Comparison of ENCODE assay signal across 10 cellular contexts in the genomic region with DNA sequence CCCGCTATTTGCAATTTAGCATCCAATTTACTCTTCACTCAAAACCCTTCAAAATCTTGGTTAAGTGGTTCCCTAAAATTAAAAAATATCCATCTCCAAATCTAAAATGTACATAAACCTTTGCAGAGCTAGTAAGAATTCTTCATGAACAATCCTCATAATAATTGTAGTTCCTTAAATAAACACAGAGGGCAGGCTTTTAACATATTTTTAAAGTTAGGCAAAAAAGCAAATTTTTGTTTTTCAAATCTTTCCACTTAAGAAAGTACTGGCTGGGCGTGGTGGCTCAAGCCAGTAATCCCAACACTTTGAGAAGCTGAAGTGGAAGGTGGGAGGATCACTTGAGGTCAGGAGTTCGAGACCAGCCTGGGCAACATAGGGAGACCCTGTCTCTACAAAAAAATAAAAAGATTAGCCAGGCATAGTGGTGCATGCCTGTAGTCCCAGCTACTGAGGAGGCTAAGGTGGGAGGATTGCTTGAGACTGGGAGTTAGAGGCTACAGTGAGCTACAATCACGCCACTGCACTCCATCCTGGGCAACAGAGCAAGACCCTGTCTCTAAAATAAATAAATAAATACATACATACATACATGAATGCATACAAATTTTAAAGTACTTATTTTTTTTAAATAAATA. TPM values are rescaled to one million over a fixed set of nuclear protein-coding genes. Genes with fewer than 3 reads are reported as not detected.
A peak's percentile ranks its signal among the peaks of the same experiment; 100 is the strongest.
DNase-seq lines count a peak whose midpoint lies in the region; ATAC-seq and TF ChIP-seq lines count a peak whose summit lies in the region.
"Had no signal": no experiment of that assay in that cellular context is flagged by ENCODE, and none has a peak within 500 bp of the region (broad histone marks: within the 10 kb centered on the region; RNA-seq: fewer than 3 reads in every experiment).

No MANE protein-coding gene starts in this region.

- POLR2A ChIA-PET in SK-N-SH (lab: Yijun Ruan, JAX) = no interaction called here

- no peak for DNase-seq in activated naive CD8-positive, alpha-beta T cell treated with anti-CD3 and anti-CD28 coated beads for 36 hours
- no peak for DNase-seq in SK-N-SH
- peak; percentile 28 for DNase-seq in globus pallidus (ENCODE audit: low spot score)
- DNase-seq in type B pancreatic cell (ENCODE audit: extremely low spot score, unreplicated experiment) = no peak
- no peak for DNase-seq in NCI-H187 (lab: John Stamatoyannopoulos, UW)
- no peak for DNase-seq in HuH-7.5 (ENCODE audit: low spot score)
- DNase-seq: amygdala, small intestine had no signal

- CTCF ChIA-PET in SK-N-SH (lab: Yijun Ruan, JAX) = interaction anchor here (0.5 to 9.8 kb wide), 30 partner anchors 9 to 733 kb away, joined by 3 to 146 read pairs (median 4); a partner anchor contains a TSS

- no peak overlapping the region for H3K4me3 Mint-ChIP-seq in activated naive CD8-positive, alpha-beta T cell
- H3K4me3 Mint-ChIP-seq in activated naive CD8-positive, alpha-beta T cell treated with anti-CD3 and anti-CD28 coated beads for 36 hours = no peak overlapping the region
- no peak overlapping the region for H3K4me3 Mint-ChIP-seq in type B pancreatic cell

- H3K27me3 Mint-ChIP-seq in activated naive CD8-positive, alpha-beta T cell = no peaks in the 10 kb centered on the region
- H3K27me3 Mint-ChIP-seq in activated naive CD8-positive, alpha-beta T cell treated with anti-CD3 and anti-CD28 coated beads for 36 hours = no peaks in the 10 kb centered on the region
- no peaks in the 10 kb centered on the region for H3K27me3 Mint-ChIP-seq in type B pancreatic cell

- 88% methylated on average over 4 of the region's 4 CpGs for WGBS in SK-N-SH (ENCODE audit: low lambda C conversion rate)

- no peaks in the 10 kb centered on the region for H3K9me3 Mint-ChIP-seq in activated naive CD8-positive, alpha-beta T cell (ENCODE audit: low read depth)
- no peaks in the 10 kb centered on the region for H3K9me3 Mint-ChIP-seq in activated naive CD8-positive, alpha-beta T cell treated with anti-CD3 and anti-CD28 coated beads for 36 hours
- no peaks in the 10 kb centered on the region for H3K9me3 Mint-ChIP-seq in type B pancreatic cell

- H4K20me1 ChIP-seq in SK-N-SH (ENCODE audit: insufficient read depth) = no peaks in the 10 kb centered on the region; the same call in 1 of the 2 replicates

- peaks cover 7% of the 10 kb centered on the region; the same call in 1 of the 2 replicates for H3K79me2 ChIP-seq in SK-N-SH (ENCODE audit: insufficient read depth)

- no peaks in the 10 kb centered on the region for H3K27me3 ChIP-seq in SK-N-SH (ENCODE audit: insufficient read depth)

- H3K9me2 ChIP-seq in SK-N-SH = no peaks in the 10 kb centered on the region

- no peaks in the 10 kb centered on the region for H3K4me1 ChIP-seq in SK-N-SH (ENCODE audit: control insufficient read depth in 1 of 2, insufficient read depth in 2 of 2, low read depth in 1 of 2, low read length in 1 of 2)

- H3K9me3 ChIP-seq in SK-N-SH = no peaks in the 10 kb centered on the region

- H3K27ac Mint-ChIP-seq in activated naive CD8-positive, alpha-beta T cell = peak overlapping the region; percentile 55
- no peak overlapping the region for H3K27ac Mint-ChIP-seq in activated naive CD8-positive, alpha-beta T cell treated with anti-CD3 and anti-CD28 coated beads for 36 hours
- no peak overlapping the region for H3K27ac Mint-ChIP-seq in type B pancreatic cell

- peak; percentile 68 for TF ChIP-seq CTCF in SK-N-SH (IDR thresholded peaks at IDR 0.05)
- TF ChIP-seq CTCF in type B pancreatic cell (conservative IDR thresholded peaks at IDR 0.05) = peak; percentile 73

- 0 out of 4 replicates have a peak overlapping the region, but pooled peaks of 1 of the 2 experiments have one; percentile 2 for H3K27ac ChIP-seq in SK-N-SH (ENCODE audit: low read depth in 2 of 2, low read length in 1 of 2)

- no peak overlapping the region for H3K4me3 ChIP-seq in SK-N-SH (ENCODE audit: low read depth in 2 of 2, low read length in 1 of 2)

- no peak overlapping the region for H3K4me2 ChIP-seq in SK-N-SH

- H3K9ac ChIP-seq in SK-N-SH = no peak overlapping the region

- no peak for TF ChIP-seq RAD21 in SK-N-SH (IDR thresholded peaks at IDR 0.05; ENCODE audit: low read length)

- peaks cover 41 to 67% of the 10 kb centered on the region in 2 experiments for H3K36me3 ChIP-seq in SK-N-SH (replicated peaks in 1 of 2; ENCODE audit: control insufficient read depth in 1 of 2, insufficient read depth in 2 of 2, low read length in 1 of 2)

- peaks cover 4% of the 10 kb centered on the region for H3F3A ChIP-seq in SK-N-SH (replicated peaks; ENCODE audit: insufficient read depth)

- peaks cover 5% of the 10 kb centered on the region for H3K36me3 Mint-ChIP-seq in activated naive CD8-positive, alpha-beta T cell
- H3K36me3 Mint-ChIP-seq in activated naive CD8-positive, alpha-beta T cell treated with anti-CD3 and anti-CD28 coated beads for 36 hours = peaks cover 9% of the 10 kb centered on the region
- H3K36me3 Mint-ChIP-seq in type B pancreatic cell = peaks cover 30% of the 10 kb centered on the region

- H2AFZ ChIP-seq in SK-N-SH (ENCODE audit: low read depth) = no peak overlapping the region

- no peak for TF ChIP-seq EP300 in SK-N-SH (IDR thresholded peaks at IDR 0.05; ENCODE audit: borderline replicate concordance in 1 of 2, low read depth in 1 of 2, low read length in 1 of 2)

- H3K4me1 Mint-ChIP-seq in activated naive CD8-positive, alpha-beta T cell (ENCODE audit: low read depth) = peaks cover 11% of the 10 kb centered on the region
- H3K4me1 Mint-ChIP-seq in activated naive CD8-positive, alpha-beta T cell treated with anti-CD3 and anti-CD28 coated beads for 36 hours = peaks cover 8% of the 10 kb centered on the region
- H3K4me1 Mint-ChIP-seq in type B pancreatic cell (ENCODE audit: unreplicated experiment) = peaks cover 9% of the 10 kb centered on the region

- no peak for ATAC-seq in GM21360 (IDR thresholded peaks at IDR 0.05; ENCODE audit: unreplicated experiment)

TF ChIP-seq in SK-N-SH, 30 proteins besides CTCF, POLR2A, EP300 and RAD21:
- TF ChIP-seq MXI1 (IDR thresholded peaks at IDR 0.05; ENCODE audit: low read depth, low read length) = no peak
- TF ChIP-seq, protein P1, sequence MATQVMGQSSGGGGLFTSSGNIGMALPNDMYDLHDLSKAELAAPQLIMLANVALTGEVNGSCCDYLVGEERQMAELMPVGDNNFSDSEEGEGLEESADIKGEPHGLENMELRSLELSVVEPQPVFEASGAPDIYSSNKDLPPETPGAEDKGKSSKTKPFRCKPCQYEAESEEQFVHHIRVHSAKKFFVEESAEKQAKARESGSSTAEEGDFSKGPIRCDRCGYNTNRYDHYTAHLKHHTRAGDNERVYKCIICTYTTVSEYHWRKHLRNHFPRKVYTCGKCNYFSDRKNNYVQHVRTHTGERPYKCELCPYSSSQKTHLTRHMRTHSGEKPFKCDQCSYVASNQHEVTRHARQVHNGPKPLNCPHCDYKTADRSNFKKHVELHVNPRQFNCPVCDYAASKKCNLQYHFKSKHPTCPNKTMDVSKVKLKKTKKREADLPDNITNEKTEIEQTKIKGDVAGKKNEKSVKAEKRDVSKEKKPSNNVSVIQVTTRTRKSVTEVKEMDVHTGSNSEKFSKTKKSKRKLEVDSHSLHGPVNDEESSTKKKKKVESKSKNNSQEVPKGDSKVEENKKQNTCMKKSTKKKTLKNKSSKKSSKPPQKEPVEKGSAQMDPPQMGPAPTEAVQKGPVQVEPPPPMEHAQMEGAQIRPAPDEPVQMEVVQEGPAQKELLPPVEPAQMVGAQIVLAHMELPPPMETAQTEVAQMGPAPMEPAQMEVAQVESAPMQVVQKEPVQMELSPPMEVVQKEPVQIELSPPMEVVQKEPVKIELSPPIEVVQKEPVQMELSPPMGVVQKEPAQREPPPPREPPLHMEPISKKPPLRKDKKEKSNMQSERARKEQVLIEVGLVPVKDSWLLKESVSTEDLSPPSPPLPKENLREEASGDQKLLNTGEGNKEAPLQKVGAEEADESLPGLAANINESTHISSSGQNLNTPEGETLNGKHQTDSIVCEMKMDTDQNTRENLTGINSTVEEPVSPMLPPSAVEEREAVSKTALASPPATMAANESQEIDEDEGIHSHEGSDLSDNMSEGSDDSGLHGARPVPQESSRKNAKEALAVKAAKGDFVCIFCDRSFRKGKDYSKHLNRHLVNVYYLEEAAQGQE (IDR thresholded peaks at IDR 0.05; ENCODE audit: low read depth, low read length) = no peak
- TF ChIP-seq YY1 (IDR thresholded peaks at IDR 0.05; ENCODE audit: low read depth) = no peak
- TF ChIP-seq SIN3A (IDR thresholded peaks at IDR 0.05; ENCODE audit: borderline replicate concordance, low read depth, low read length) = no peak
- TF ChIP-seq ELF1 (IDR thresholded peaks at IDR 0.05) = no peak
TF ChIP-seq in SK-N-SH: peak in this region for 0.

RNA-seq across cellular contexts. Expression of a gene that starts 25.1 kb away (rescaled TPM):
- total RNA-seq in activated naive CD8-positive, alpha-beta T cell treated with anti-CD3 and anti-CD28 coated beads for 36 hours = 1 to 10 TPM; 6.0 to 6.5 TPM
- polyA plus RNA-seq in SK-N-SH (2012; rRNA removed) = 39.6 and 44.0 TPM in 2 replicates
- polyA plus RNA-seq in SK-N-SH (2012; cell fraction: cytosol; rRNA removed) = 32.8 and 36.7 TPM in 2 replicates
- polyA plus RNA-seq in SK-N-SH (2012; cell fraction: nucleus; rRNA removed) = 18.0 and 24.4 TPM in 2 replicates
- total RNA-seq in type B pancreatic cell (ENCODE audit: low replicate concordance) = 55.6 and 65.4 TPM in 2 replicates

RNA-seq across cellular contexts. Expression of a gene that starts 31.9 kb away (rescaled TPM):
- total RNA-seq in activated naive CD8-positive, alpha-beta T cell treated with anti-CD3 and anti-CD28 coated beads for 36 hours = 10 to 100 TPM; 20.9 to 23.2 TPM
- 13.1 and 17.8 TPM in 2 replicates for polyA plus RNA-seq in SK-N-SH (2012; rRNA removed)
- polyA plus RNA-seq in SK-N-SH (2012; cell fraction: cytosol; rRNA removed) = 16.4 and 17.8 TPM in 2 replicates
- 10.0 and 12.4 TPM in 2 replicates for polyA plus RNA-seq in SK-N-SH (2012; cell fraction: nucleus; rRNA removed)
- total RNA-seq in type B pancreatic cell (ENCODE audit: low replicate concordance) = 21.6 and 24.6 TPM in 2 replicates

RNA-seq across cellular contexts. Expression of a gene that starts 42.0 kb away (rescaled TPM):
- total RNA-seq in activated naive CD8-positive, alpha-beta T cell treated with anti-CD3 and anti-CD28 coated beads for 36 hours = 10 to 100 TPM; 30.4 to 33.5 TPM
- 52.7 and 59.0 TPM in 2 replicates for polyA plus RNA-seq in SK-N-SH (2012; rRNA removed)
- 68.0 and 70.9 TPM in 2 replicates for polyA plus RNA-seq in SK-N-SH (2012; cell fraction: cytosol; rRNA removed)
- polyA plus RNA-seq in SK-N-SH (2012; cell fraction: nucleus; rRNA removed) = 23.2 and 32.0 TPM in 2 replicates
- total RNA-seq in type B pancreatic cell (ENCODE audit: low replicate concordance) = 95.0 and 95.9 TPM in 2 replicates
